ENCODE assay signal across 38 cellular contexts in genomic region chr11:89503422-89503821, GRCh38. TPM values are rescaled to one million over a fixed set of nuclear protein-coding genes. Genes with fewer than 3 reads are reported as not detected.
"Had no signal": no experiment of that assay in that cellular context is flagged by ENCODE, and none has a peak within 500 bp of the region (broad histone marks: within the 10 kb centered on the region; RNA-seq: fewer than 3 reads in every experiment).

No MANE protein-coding gene starts in this region.

- DNase-seq: Karpas-422, Kasumi-1, MG63, MM.1S, MV-4-11, NCI-H1048, NCI-H1092, NCI-H1092 treated with DMSO at 0.1 percent for 48 hours, NCI-H1105, NCI-H1105 treated with DMSO at 0.1 percent for 48 hours, NCI-H1417, NCI-H1417 treated with DMSO at 0.1 percent for 48 hours, NCI-H1436, NCI-H1436 treated with DMSO at 0.1 percent for 48 hours, NCI-H146, NCI-H1694, NCI-H1694 treated with DMSO at 0.1 percent for 48 hours, NCI-H187, NCI-H187 treated with DMSO at 0.1 percent for 48 hours, NCI-H1930, NCI-H2029, NCI-H2029 treated with DMSO at 0.1 percent for 48 hours, NCI-H2081, NCI-H2081 treated with DMSO at 0.1 percent for 48 hours, NCI-H2107, NCI-H2171, NCI-H2171 treated with DMSO at 0.1 percent for 48 hours, NCI-H2227 treated with DMSO at 0.1 percent for 48 hours, NCI-H226, NCI-H345, NCI-H446, NCI-H446 treated with DMSO at 0.1 percent for 48 hours, NCI-H510A, NCI-H510A treated with DMSO at 0.1 percent for 48 hours had no signal

RNA-seq across cellular contexts. Expression of gene NOX4, which starts 12.2 kb away (rescaled TPM):
- total RNA-seq: LHCN-M2, M059J, MCF 10A, NCI-H460 had no signal
